In the genomic region with DNA sequence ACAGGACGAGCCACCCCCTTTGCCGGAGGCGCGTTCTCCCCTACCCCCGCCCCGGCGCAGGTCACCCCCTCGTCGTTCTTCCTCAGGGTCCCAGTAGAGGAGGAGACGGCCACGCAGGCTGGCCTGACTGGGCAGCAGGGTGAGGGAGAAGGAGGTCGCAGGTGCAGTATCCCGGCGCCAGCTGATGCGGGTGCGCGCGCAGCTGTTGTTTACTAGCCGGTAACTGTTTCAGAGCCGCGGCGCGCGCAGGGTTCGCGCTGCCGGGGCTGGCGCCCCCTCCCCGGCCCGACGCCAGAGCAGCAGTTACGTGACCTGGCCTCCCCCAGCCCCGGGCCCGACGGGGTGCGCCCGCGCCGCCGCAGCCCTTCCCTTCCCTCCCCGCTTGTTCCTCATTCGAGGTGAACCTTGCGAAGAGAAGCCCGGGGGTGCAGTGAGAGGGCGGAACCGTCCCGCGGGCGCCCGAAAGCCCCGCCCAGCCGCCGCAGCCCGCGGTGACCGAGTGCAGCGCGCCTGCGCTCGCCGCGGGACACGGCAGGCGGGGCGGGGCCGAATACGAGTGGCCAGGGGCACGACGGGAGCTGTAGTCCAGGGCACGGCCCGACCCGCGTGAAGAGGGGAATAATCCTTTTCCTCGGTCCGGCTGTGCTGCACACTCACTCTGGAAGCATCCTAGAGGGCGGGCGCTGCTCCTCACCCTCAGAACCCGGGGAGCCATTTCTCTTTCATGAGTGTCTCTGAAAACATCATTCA, we compare ENCODE assay signal across 8 cellular contexts. TPM values are rescaled to one million over a fixed set of nuclear protein-coding genes. Genes with fewer than 3 reads are reported as not detected.
DNase-seq lines count a peak whose midpoint lies in the region; ATAC-seq and TF ChIP-seq lines count a peak whose summit lies in the region.

A gene (minus strand): TSS at position 225 of the 750 bp plus-strand sequence. CDS start 1,101 bp downstream, outside the sequence.

- peaks cover 32% of the 10 kb centered on the region for H3K36me3 ChIP-seq in iPS-20b (ENCODE audit: insufficient read depth, low read depth, low read length)

- in situ Hi-C loops in T47D (cut with HindIII; ENCODE audit: low pct_unique_long_range_greater_than_20kb, low sequenced_read_pairs), result no loop called here

- H3K27me3 ChIP-seq in iPS-20b (ENCODE audit: insufficient read depth, low read length), result no peaks in the 10 kb centered on the region

- H3K27ac ChIP-seq in VCaP (peak within 1 kb of the TSS; percentile 78), iPS-20b (ENCODE audit: low read length) (no peak within 1 kb of the TSS), skin epidermis (peak within 1 kb of the TSS; percentile 44 to 97 (median 91))

- H3K9ac ChIP-seq in iPS-20b (ENCODE audit: low read depth, low read length), result peak within 1 kb of the TSS; percentile 82

- no peak for TF ChIP-seq CTCF in VCaP (conservative IDR thresholded peaks at IDR 0.05)

- ATAC-seq in GM18858 (IDR thresholded peaks at IDR 0.05; ENCODE audit: unreplicated experiment), result peak; percentile 54
- ATAC-seq in HG03066 (IDR thresholded peaks at IDR 0.05; ENCODE audit: low read depth, unreplicated experiment), result peak; percentile 59

- H3K9me3 ChIP-seq in iPS-20b (ENCODE audit: insufficient read depth, low read depth, low read length), result no peaks in the 10 kb centered on the region

- 0 out of 2 replicates have a peak, but pooled peaks cover 3% of the 10 kb centered on the region for H3K4me1 ChIP-seq in iPS-20b (ENCODE audit: insufficient read depth, low read length)

- H3K4me3 ChIP-seq in iPS-20b (ENCODE audit: low read length) (peak within 1 kb of the TSS; percentile 88), skin epidermis (peak within 1 kb of the TSS; percentile 81 to 97 (median 92))

- DNase-seq in A172 (ENCODE audit: low spot score), result peak; percentile 87
- DNase-seq in NCI-H2196 (lab: John Stamatoyannopoulos, UW; ENCODE audit: unreplicated experiment), result peak; percentile 77
- DNase-seq in T47D (ENCODE audit: low read depth in 1 of 2, low spot score in 1 of 2), result peak; percentile 66 to 88

RNA-seq across cellular contexts. Expression of the gene that starts here (rescaled TPM):
- 5.7 and 7.6 TPM in 2 replicates for total RNA-seq in A172 (2014; rRNA removed; shearing (Covaris generic))
